ENCODE assay signal across 19 cellular contexts in the genomic region with DNA sequence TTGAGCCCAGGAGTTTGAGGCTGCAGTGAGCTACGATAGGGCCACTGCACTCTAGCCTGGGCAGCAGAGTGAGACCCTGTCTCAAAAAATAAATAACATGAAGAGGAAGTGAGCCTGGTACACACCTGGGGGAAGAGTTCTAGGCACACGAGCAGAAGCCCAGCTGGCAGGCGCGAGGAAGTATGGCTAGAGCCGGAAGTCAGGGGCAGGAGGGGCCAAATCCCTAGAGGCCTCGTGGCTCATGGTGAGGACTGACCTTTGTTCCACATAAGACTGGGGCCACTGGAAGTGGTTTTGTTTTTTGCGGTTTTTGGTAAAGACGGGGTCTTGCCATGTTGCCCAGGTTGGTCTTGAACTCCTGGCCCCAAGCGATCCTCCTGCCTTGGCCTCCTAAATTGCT.
DNase-seq lines count a peak whose midpoint lies in the region; ATAC-seq and TF ChIP-seq lines count a peak whose summit lies in the region.
"Had no signal": no experiment of that assay in that cellular context is flagged by ENCODE, and none has a peak within 500 bp of the region (broad histone marks: within the 10 kb centered on the region; RNA-seq: fewer than 3 reads in every experiment).

No MANE protein-coding gene starts in this region.

- no peak overlapping the region for H3K4me3 ChIP-seq in GM12865 (ENCODE audit: low read depth, low read length)
- H3K4me3 ChIP-seq in neutrophil (ENCODE audit: low read depth in 1 of 2, low read length in 1 of 2) = peak overlapping the region in 1 of 2 experiments; percentile 62
- H3K4me3 ChIP-seq: ascending aorta, SJCRH30 had no signal

- no peaks in the 10 kb centered on the region for H3K27me3 ChIP-seq in neutrophil
- H3K27me3 ChIP-seq: ascending aorta, SJCRH30 had no signal

- no peaks in the 10 kb centered on the region for H3K9me3 ChIP-seq in neutrophil
- H3K9me3 ChIP-seq: ascending aorta had no signal

- peak overlapping the region; percentile 13; the same call in 1 of the 2 replicates for H3K27ac Mint-ChIP-seq in WTC11
- H3K27ac Mint-ChIP-seq: activated naive CD4-positive, alpha-beta T cell treated with anti-CD3 and anti-CD28 coated beads for 36 hours had no signal

- H3K4me1 ChIP-seq in neutrophil (ENCODE audit: control insufficient read depth in 1 of 2, insufficient read depth in 1 of 2, low read depth in 1 of 2, low read length in 1 of 2) = peaks cover 100% of the 10 kb centered on the region in 2 experiments
- H3K4me1 ChIP-seq: SJCRH30 had no signal

- DNase-seq in GM12865 (ENCODE audit: low read depth) = peak; percentile 65
- DNase-seq in WTC11 (ENCODE audit: low spot score) = no peak
- no peak for DNase-seq in NCI-H1930 (lab: John Stamatoyannopoulos, UW)
- no peak for DNase-seq in NCI-H524 (lab: John Stamatoyannopoulos, UW)
- no peak for DNase-seq in AML-193 (lab: John Stamatoyannopoulos, UW)
- DNase-seq: activated CD4-positive, alpha-beta T cell treated with anti-CD3 and anti-CD28 coated beads for 48 hours; activated CD8-positive, alpha-beta memory T cell treated with anti-CD3 and anti-CD28 coated beads, Interleukin-2, amount 50 U/mL, for 48 hours; activated naive CD4-positive, alpha-beta T cell treated with anti-CD3 and anti-CD28 coated beads for 36 hours; Calu3; H7; hippocampal formation; kidney; mesenchymal stem cell; NCI-H187 treated with DMSO at 0.1 percent for 48 hours; SJCRH30; T-helper 9 cell had no signal

- H3K36me3 ChIP-seq in neutrophil = no peaks in the 10 kb centered on the region
- H3K36me3 ChIP-seq: SJCRH30 had no signal

- H3K36me3 Mint-ChIP-seq in WTC11 = peaks cover 36% of the 10 kb centered on the region

- TF ChIP-seq CTCF in GM12865 (IDR thresholded peaks at IDR 0.05; ENCODE audit: insufficient read depth, low read depth, low read length, missing control alignments) (no peak), WTC11 (IDR thresholded peaks at IDR 0.05) (no peak), neutrophil (IDR thresholded peaks at IDR 0.05) (peak; percentile 17)

- CTCF ChIA-PET in WTC11 (lab: Charles Lee) = no interaction called here

- H3K27ac ChIP-seq in neutrophil = peak overlapping the region; percentile 94
- H3K27ac ChIP-seq: ascending aorta, SJCRH30 had no signal

- peaks cover 4% of the 10 kb centered on the region for H3K9me3 Mint-ChIP-seq in WTC11
- H3K9me3 Mint-ChIP-seq: activated naive CD4-positive, alpha-beta T cell treated with anti-CD3 and anti-CD28 coated beads for 36 hours had no signal

- no peaks in the 10 kb centered on the region for H3K27me3 Mint-ChIP-seq in WTC11 (ENCODE audit: low read depth)

- peak; percentile 46 for ATAC-seq in HG03460 (IDR thresholded peaks at IDR 0.05; ENCODE audit: unreplicated experiment)
- ATAC-seq in WTC11 = no peak

- POLR2A ChIA-PET in WTC11 (lab: Charles Lee) = no interaction called here

- peaks cover 16% of the 10 kb centered on the region for H3K4me1 Mint-ChIP-seq in WTC11

- no peak overlapping the region for H3K4me3 Mint-ChIP-seq in WTC11
- H3K4me3 Mint-ChIP-seq: activated naive CD4-positive, alpha-beta T cell treated with anti-CD3 and anti-CD28 coated beads for 36 hours had no signal

TF ChIP-seq in WTC11, 78 proteins besides CTCF, POLR2A, EP300 and RAD21:
- TF ChIP-seq, protein P1, sequence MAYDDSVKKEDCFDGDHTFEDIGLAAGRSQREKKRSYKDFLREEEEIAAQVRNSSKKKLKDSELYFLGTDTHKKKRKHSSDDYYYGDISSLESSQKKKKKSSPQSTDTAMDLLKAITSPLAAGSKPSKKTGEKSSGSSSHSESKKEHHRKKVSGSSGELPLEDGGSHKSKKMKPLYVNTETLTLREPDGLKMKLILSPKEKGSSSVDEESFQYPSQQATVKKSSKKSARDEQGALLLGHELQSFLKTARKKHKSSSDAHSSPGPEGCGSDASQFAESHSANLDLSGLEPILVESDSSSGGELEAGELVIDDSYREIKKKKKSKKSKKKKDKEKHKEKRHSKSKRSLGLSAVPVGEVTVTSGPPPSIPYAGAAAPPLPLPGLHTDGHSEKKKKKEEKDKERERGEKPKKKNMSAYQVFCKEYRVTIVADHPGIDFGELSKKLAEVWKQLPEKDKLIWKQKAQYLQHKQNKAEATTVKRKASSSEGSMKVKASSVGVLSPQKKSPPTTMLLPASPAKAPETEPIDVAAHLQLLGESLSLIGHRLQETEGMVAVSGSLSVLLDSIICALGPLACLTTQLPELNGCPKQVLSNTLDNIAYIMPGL (CRISPR knock-in tag; IDR thresholded peaks at IDR 0.05) = no peak
- TF ChIP-seq NR2C2 (CRISPR knock-in tag; IDR thresholded peaks at IDR 0.05) = no peak
- TF ChIP-seq SOX15 (CRISPR knock-in tag; IDR thresholded peaks at IDR 0.05) = no peak
- no peak for TF ChIP-seq ELF4 (CRISPR knock-in tag; IDR thresholded peaks at IDR 0.05; ENCODE audit: low read depth)
- TF ChIP-seq ARID4B (CRISPR knock-in tag; IDR thresholded peaks at IDR 0.05; ENCODE audit: borderline replicate concordance) = no peak
- TF ChIP-seq CREM (CRISPR knock-in tag; IDR thresholded peaks at IDR 0.05) = no peak
- no peak for TF ChIP-seq PRRX2 (CRISPR knock-in tag; IDR thresholded peaks at IDR 0.05)
- TF ChIP-seq, protein P2, sequence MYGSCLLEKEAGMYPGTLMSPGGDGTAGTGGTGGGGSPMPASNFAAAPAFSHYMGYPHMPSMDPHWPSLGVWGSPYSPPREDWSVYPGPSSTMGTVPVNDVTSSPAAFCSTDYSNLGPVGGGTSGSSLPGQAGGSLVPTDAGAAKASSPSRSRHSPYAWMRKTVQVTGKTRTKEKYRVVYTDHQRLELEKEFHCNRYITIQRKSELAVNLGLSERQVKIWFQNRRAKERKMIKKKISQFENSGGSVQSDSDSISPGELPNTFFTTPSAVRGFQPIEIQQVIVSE (CRISPR knock-in tag; IDR thresholded peaks at IDR 0.05; ENCODE audit: borderline replicate concordance) = no peak
- no peak for TF ChIP-seq ZBTB43 (CRISPR knock-in tag; IDR thresholded peaks at IDR 0.05)
- TF ChIP-seq PREB (CRISPR knock-in tag; IDR thresholded peaks at IDR 0.05; ENCODE audit: borderline replicate concordance) = no peak
- no peak for TF ChIP-seq ATF3 (CRISPR knock-in tag; conservative IDR thresholded peaks at IDR 0.05)
TF ChIP-seq in WTC11: peak in this region for 0.
